In the genomic region with DNA sequence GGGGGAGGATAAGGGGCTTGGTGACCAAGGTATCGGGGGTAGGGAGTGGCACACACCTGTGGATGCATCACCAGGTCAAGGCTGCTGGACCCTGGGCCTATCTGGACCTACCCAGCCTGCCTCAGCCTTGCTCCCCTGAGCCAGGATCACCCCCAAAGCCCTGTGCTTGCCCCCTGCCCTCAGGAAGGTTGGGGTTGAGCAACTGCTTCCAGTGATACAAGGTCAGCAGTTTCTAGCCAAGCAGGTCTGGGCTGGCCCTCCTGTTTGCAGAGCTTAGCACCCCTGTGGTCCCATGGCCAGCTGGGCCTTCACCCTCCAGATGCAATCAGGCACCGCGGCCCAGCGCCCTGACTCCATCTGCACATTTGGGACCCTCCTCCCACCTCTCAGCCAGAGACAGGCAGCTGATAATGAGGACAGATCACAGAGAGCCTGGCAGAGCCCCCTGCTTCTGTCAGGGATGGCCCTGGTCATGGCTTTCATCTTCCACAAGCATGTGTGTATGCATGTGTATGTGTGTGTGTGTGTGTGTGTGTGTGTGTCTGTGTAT, we compare ENCODE assay signal across 19 cellular contexts.
DNase-seq lines count a peak whose midpoint lies in the region; ATAC-seq and TF ChIP-seq lines count a peak whose summit lies in the region.
"Had no signal": no experiment of that assay in that cellular context is flagged by ENCODE, and none has a peak within 500 bp of the region (broad histone marks: within the 10 kb centered on the region; RNA-seq: fewer than 3 reads in every experiment).

No MANE protein-coding gene starts in this region.

- H3K9me3 ChIP-seq in BE2C (no peaks in the 10 kb centered on the region), neuronal stem cell (replicated peaks in 1 of 2; ENCODE audit: control insufficient read depth in 2 of 2, insufficient read depth in 1 of 2, low read depth in 1 of 2, low read length in 2 of 2) (no peaks in the 10 kb centered on the region)
- H3K9me3 ChIP-seq: Peyer's patch, SJCRH30 had no signal

- no peaks in the 10 kb centered on the region for H3K9me3 Mint-ChIP-seq in activated T-cell treated with anti-CD3 and anti-CD28 coated beads, Interleukin-2, amount 50 U/mL, for 4 hours

- WGBS in neuronal stem cell (ENCODE audit: extremely low coverage in 2 of 2, insufficient read length in 2 of 2, insufficient replicate concordance in 1 of 2), 2 donors = no CpG with 5 or more reads among the region's 4 CpGs

- no peak overlapping the region for H3K23ac ChIP-seq in neuronal stem cell (ENCODE audit: low read depth, low read length, poor library complexity)

- DNase-seq in DMS79 (lab: John Stamatoyannopoulos, UW) = peak; percentile 23
- no peak for DNase-seq in DMS79 treated with DMSO at 0.1 percent for 48 hours (lab: John Stamatoyannopoulos, UW)
- peak; percentile 11 for DNase-seq in BE2C
- peak; percentile 20 for DNase-seq in NCI-H524 treated with DMSO at 0.1 percent for 48 hours (lab: John Stamatoyannopoulos, UW)
- DNase-seq in neuronal stem cell (ENCODE audit: low spot score) = no peak
- no peak for DNase-seq in activated T-cell treated with anti-CD3 and anti-CD28 coated beads, Interleukin-2, amount 50 U/mL, for 4 hours
- DNase-seq: HCEC 1CT, IMR-90, NCI-H1092 treated with DMSO at 0.1 percent for 48 hours, NCI-H1436 treated with DMSO at 0.1 percent for 48 hours, NCI-H2029 treated with DMSO at 0.1 percent for 48 hours, NCI-H226, NCI-H526 treated with DMSO at 0.1 percent for 48 hours, Peyer's patch, SJCRH30 had no signal

- no peak overlapping the region for H2BK12ac ChIP-seq in neuronal stem cell (ENCODE audit: low read length)

- H2BK15ac ChIP-seq in neuronal stem cell (ENCODE audit: low read length) = no peak overlapping the region

- no peak overlapping the region for H3K27ac ChIP-seq in neuronal stem cell (replicated peaks; ENCODE audit: low read length)
- H3K27ac ChIP-seq: KMS-11, Peyer's patch, SJCRH30 had no signal

- H3K14ac ChIP-seq in neuronal stem cell (ENCODE audit: low read length) = no peak overlapping the region

- no peak for TF ChIP-seq CTCF in BE2C (IDR thresholded peaks at IDR 0.05; ENCODE audit: low read depth, low read length)

- H2AFZ ChIP-seq in neuronal stem cell (ENCODE audit: low read length) = no peak overlapping the region
- H2AFZ ChIP-seq: GM23338 had no signal

- no peak overlapping the region for H2BK120ac ChIP-seq in neuronal stem cell (ENCODE audit: low read depth, low read length)

- H3K27me3 Mint-ChIP-seq in activated T-cell treated with anti-CD3 and anti-CD28 coated beads, Interleukin-2, amount 50 U/mL, for 4 hours (ENCODE audit: low read depth) = peaks cover 2% of the 10 kb centered on the region

- no peak overlapping the region for H3K4me3 Mint-ChIP-seq in activated T-cell treated with anti-CD3 and anti-CD28 coated beads, Interleukin-2, amount 50 U/mL, for 4 hours
- H3K4me3 Mint-ChIP-seq: CD14-positive monocyte, GM23338 had no signal

- peak overlapping the region; percentile 25 for H4K91ac ChIP-seq in neuronal stem cell (ENCODE audit: low read depth, low read length, poor library complexity)

- H3K4me3 ChIP-seq in BE2C (ENCODE audit: low read depth, low read length) (no peak overlapping the region), neuronal stem cell (ENCODE audit: low read length in 2 of 2) (peak overlapping the region in 1 of 2 donors; percentile 45)
- H3K4me3 ChIP-seq: GM23338, Peyer's patch, SJCRH30 had no signal

- no peak overlapping the region for H3K4ac ChIP-seq in neuronal stem cell (ENCODE audit: low read length)

- H3K36me3 Mint-ChIP-seq in activated T-cell treated with anti-CD3 and anti-CD28 coated beads, Interleukin-2, amount 50 U/mL, for 4 hours (ENCODE audit: insufficient read depth) = no peaks in the 10 kb centered on the region
- H3K36me3 Mint-ChIP-seq: CD14-positive monocyte had no signal

- no peak overlapping the region for H4K8ac ChIP-seq in neuronal stem cell (ENCODE audit: low read depth, low read length)

- no peak overlapping the region for H3K9ac ChIP-seq in neuronal stem cell (ENCODE audit: low read depth, low read length, poor library complexity)
- H3K9ac ChIP-seq: KMS-11 had no signal

- no peak overlapping the region for H3K4me2 ChIP-seq in neuronal stem cell (ENCODE audit: insufficient read depth, low read length, poor library complexity, severe bottlenecking)
- H3K4me2 ChIP-seq: GM23338, KMS-11 had no signal

- H2BK5ac ChIP-seq in neuronal stem cell (ENCODE audit: low read length) = no peak overlapping the region

- H3K79me1 ChIP-seq in neuronal stem cell (ENCODE audit: low read depth, low read length) = no peaks in the 10 kb centered on the region

- H3K27me3 ChIP-seq in BE2C (no peaks in the 10 kb centered on the region), neuronal stem cell (ENCODE audit: control insufficient read depth in 3 of 3, insufficient read depth in 3 of 3, low read depth in 1 of 3, low read length in 3 of 3) (peaks cover 0 to 31% (median 2%) of the 10 kb centered on the region in 3 experiments)
- H3K27me3 ChIP-seq: Peyer's patch, SJCRH30 had no signal

- ATAC-seq in activated T-cell treated with anti-CD3 and anti-CD28 coated beads, Interleukin-2, amount 50 U/mL, for 4 hours = no peak
- no peak for ATAC-seq in HG02852 (IDR thresholded peaks at IDR 0.05; ENCODE audit: unreplicated experiment)
- ATAC-seq: GM23338 had no signal

- no peak overlapping the region for H2AK5ac ChIP-seq in neuronal stem cell (ENCODE audit: low read depth, low read length)

- no peaks in the 10 kb centered on the region for H3K4me1 ChIP-seq in BE2C
- no peaks in the 10 kb centered on the region for H3K4me1 ChIP-seq in neuronal stem cell (ENCODE audit: control insufficient read depth in 2 of 2, insufficient read depth in 1 of 2, low read depth in 1 of 2, low read length in 2 of 2)
- H3K4me1 ChIP-seq: Peyer's patch, SJCRH30 had no signal

- H3K18ac ChIP-seq in neuronal stem cell (ENCODE audit: low read length) = no peak overlapping the region

- H3K4me1 Mint-ChIP-seq in activated T-cell treated with anti-CD3 and anti-CD28 coated beads, Interleukin-2, amount 50 U/mL, for 4 hours (ENCODE audit: low read depth) = no peaks in the 10 kb centered on the region
- H3K4me1 Mint-ChIP-seq: CD14-positive monocyte had no signal

- H3K36me3 ChIP-seq in BE2C (no peaks in the 10 kb centered on the region), neuronal stem cell (replicated peaks in 1 of 2; ENCODE audit: control insufficient read depth in 2 of 2, insufficient read depth in 2 of 2, low read length in 2 of 2) (no peaks in the 10 kb centered on the region)
- H3K36me3 ChIP-seq: Peyer's patch, SJCRH30 had no signal

Comparison
In these comparisons a context has a peak if more than half of its experiments do, and no peak if none do; other contexts are left out.
1. DNase-seq: peak in DMS79 (single experiment), BE2C (single experiment) and NCI-H524 treated with DMSO at 0.1 percent for 48 hours (single experiment); none in DMS79 treated with DMSO at 0.1 percent for 48 hours (single experiment), neuronal stem cell (single experiment) and activated T-cell treated with anti-CD3 and anti-CD28 coated beads, Interleukin-2, amount 50 U/mL, for 4 hours (single experiment).